ENCODE assay signal across 19 cellular contexts in genomic region chr15:95561463-95561862, GRCh38.
A peak's percentile ranks its signal among the peaks of the same experiment; 100 is the strongest.
DNase-seq lines count a peak whose midpoint lies in the region; ATAC-seq and TF ChIP-seq lines count a peak whose summit lies in the region.
"Had no signal": no experiment of that assay in that cellular context is flagged by ENCODE, and none has a peak within 500 bp of the region (broad histone marks: within the 10 kb centered on the region; RNA-seq: fewer than 3 reads in every experiment).

No MANE protein-coding gene starts in this region.

- POLR2A ChIA-PET in IMR-90 (lab: Charles Lee; ENCODE audit: unreplicated experiment) = interaction anchor here (0.6 kb wide), 1 partner anchor 779 kb away, joined by 13 read pairs; no protein-coding TSS in a partner anchor

- H3K27me3 ChIP-seq in IMR-90 (ENCODE audit: control insufficient read depth, insufficient read depth, low read length) (no peaks in the 10 kb centered on the region), trophoblast cell (ENCODE audit: insufficient read depth, low read length) (no peaks in the 10 kb centered on the region)

- H3K36me3 ChIP-seq in IMR-90 (ENCODE audit: control insufficient read depth, insufficient read depth, low read length) = no peaks in the 10 kb centered on the region
- peaks cover 0 to 2% of the 10 kb centered on the region in 2 experiments for H3K36me3 ChIP-seq in trophoblast cell (ENCODE audit: control insufficient read depth in 1 of 2, insufficient read depth in 2 of 2, low read length in 2 of 2)

- peaks cover 3% of the 10 kb centered on the region; the same call in 1 of the 2 replicates for H3K9me1 ChIP-seq in IMR-90 (ENCODE audit: insufficient read depth, low read length)

- peak overlapping the region; percentile 69 for H2BK12ac ChIP-seq in trophoblast cell (ENCODE audit: low read length)

- H3K4me3 ChIP-seq in IMR-90 (ENCODE audit: insufficient read depth, low read depth, low read length) (no peak overlapping the region), trophoblast cell (ENCODE audit: low read depth, low read length) (no peak overlapping the region)

- intact Hi-C loops in IMR-90 (cut with micrococcal nuclease) = no loop called here

- no peak for TF ChIP-seq RAD21 in IMR-90 (IDR thresholded peaks at IDR 0.05; ENCODE audit: low read length)

- H3K56ac ChIP-seq in IMR-90 (ENCODE audit: extremely low read depth, insufficient read depth, low read length) = no peak overlapping the region

- no peak overlapping the region for H4K12ac ChIP-seq in trophoblast cell (ENCODE audit: low read depth, low read length)

- H3K18ac ChIP-seq in IMR-90 (ENCODE audit: low read depth, low read length) (peak overlapping the region; percentile 19; the same call in 1 of the 2 replicates), trophoblast cell (ENCODE audit: low read length) (no peak overlapping the region)

- dilution Hi-C loops in IMR-90 (cut with HindIII; ENCODE audit: low sequenced_read_pairs, unreplicated experiment) = no loop called here

- no peaks in the 10 kb centered on the region for H3K79me1 ChIP-seq in IMR-90 (ENCODE audit: low read depth in 1 of 2, low read length in 2 of 2)
- H3K79me1 ChIP-seq in trophoblast cell (ENCODE audit: low read length) = peaks cover 22% of the 10 kb centered on the region

- H3K9me3 ChIP-seq in IMR-90 (ENCODE audit: control insufficient read depth, insufficient read depth, low read length) = no peaks in the 10 kb centered on the region
- H3K9me3 ChIP-seq in trophoblast cell (ENCODE audit: insufficient read depth, low read depth, low read length) = no peaks in the 10 kb centered on the region
- H3K9me3 ChIP-seq: SK-N-SH had no signal

- in situ Hi-C loops in IMR-90 (cut with MboI; ENCODE audit: low sequenced_read_pairs) = loop anchor here (25.0 kb wide), 1 partner anchor 776 kb away; the partner anchor contains the start of gene NR2F2

- ATAC-seq in IMR-90 (ENCODE audit: low read depth) = peak; percentile 42
- no peak for ATAC-seq in HG02759 (IDR thresholded peaks at IDR 0.05; ENCODE audit: unreplicated experiment)
- ATAC-seq: PC-3 had no signal

- no peaks in the 10 kb centered on the region for H4K20me1 ChIP-seq in IMR-90 (ENCODE audit: insufficient read depth, low read length)

- TF ChIP-seq POLR2A in IMR-90 (IDR thresholded peaks at IDR 0.05; ENCODE audit: low read depth, low read length) = no peak

- H3K4ac ChIP-seq in IMR-90 (ENCODE audit: low read depth, low read length) (peak overlapping the region; percentile 4; the same call in 1 of the 2 replicates), trophoblast cell (ENCODE audit: low read depth, low read length) (peak overlapping the region; percentile 19)

- H2AFZ ChIP-seq in IMR-90 (replicated peaks; ENCODE audit: low read length, poor library complexity) (no peak overlapping the region), trophoblast cell (ENCODE audit: insufficient read depth, low read length, poor library complexity) (no peak overlapping the region)

- no peak overlapping the region for H2AK9ac ChIP-seq in IMR-90 (replicated peaks; ENCODE audit: low read depth, low read length, poor library complexity)

- no TSS peak for BruUV-seq in IMR-90 (replicated peaks; lab: Mats Ljungman, UMichigan)

- peaks cover 2% of the 10 kb centered on the region for H3K79me2 ChIP-seq in trophoblast cell (ENCODE audit: control insufficient read depth, insufficient read depth, low read length, poor library complexity)

- H3K14ac ChIP-seq in IMR-90 (replicated peaks; ENCODE audit: low read depth, low read length) (no peak overlapping the region), trophoblast cell (ENCODE audit: low read length) (peak overlapping the region; percentile 28)

- TF ChIP-seq CTCF in IMR-90 (conservative IDR thresholded peaks at IDR 0.05; ENCODE audit: low read depth, low read length) = no peak

- H4K5ac ChIP-seq in IMR-90 (ENCODE audit: low read depth, low read length) = peak overlapping the region; percentile 1; the same call in 1 of the 2 replicates

- H3K9ac ChIP-seq in IMR-90 (ENCODE audit: low read depth, low read length) = no peak overlapping the region
- no peak overlapping the region for H3K9ac ChIP-seq in trophoblast cell (ENCODE audit: low read length)
- H3K9ac ChIP-seq: KMS-11, SK-N-SH had no signal

- H3K4me2 ChIP-seq in IMR-90 (ENCODE audit: low read depth, low read length) (no peak overlapping the region), trophoblast cell (ENCODE audit: low read length) (no peak overlapping the region)
- H3K4me2 ChIP-seq: KMS-11, SK-N-SH had no signal

- 33 to 100% methylated on average over 1 of the region's 2 CpGs for WGBS in IMR-90 (ENCODE audit: extremely low coverage in 2 of 2, insufficient read length in 1 of 2), 2 experiments
- 100% methylated on average over 1 of the region's 2 CpGs for WGBS in trophoblast cell (ENCODE audit: extremely low coverage, insufficient coverage, insufficient read length)

- no peak overlapping the region for H3K23ac ChIP-seq in IMR-90 (ENCODE audit: low read depth, low read length)
- no peak overlapping the region for H3K23ac ChIP-seq in trophoblast cell (ENCODE audit: low read length)

- DNase-seq in EH (ENCODE audit: low read depth) (peak; percentile 52), IMR-90 (peak; percentile 55), fibroblast of peridontal ligament (ENCODE audit: extremely low read depth) (peak; percentile 8), trophoblast cell (no peak), middle frontal gyrus (ENCODE audit: extremely low spot score, low spot score) (no peak), HuH-7 (ENCODE audit: low spot score) (no peak), COR-L47 (lab: John Stamatoyannopoulos, UW) (no peak)
- DNase-seq: CD4-positive, alpha-beta T cell; GOT3; NCI-H1417 treated with DMSO at 0.1 percent for 48 hours; NCI-H1930; NCI-H226; NCI-H524 treated with DMSO at 0.1 percent for 48 hours; PC-3; RPMI8226; SHP77 treated with DMSO at 0.1 percent for 48 hours; SK-N-SH had no signal

- 0 out of 3 replicates have a peak overlapping the region, but pooled peaks have one; percentile 16 for H2BK15ac ChIP-seq in IMR-90 (ENCODE audit: low read depth, low read length)

- H3K4me1 ChIP-seq in IMR-90 (ENCODE audit: control insufficient read depth, insufficient read depth, low read length) (peaks cover 13% of the 10 kb centered on the region), trophoblast cell (ENCODE audit: control insufficient read depth in 1 of 2, insufficient read depth in 2 of 2, low read length in 2 of 2) (peaks cover 7 to 12% of the 10 kb centered on the region in 2 experiments)

- peak overlapping the region; percentile 5; the same call in 1 of the 2 replicates for H2AK5ac ChIP-seq in IMR-90 (ENCODE audit: low read depth, low read length)
- no peak overlapping the region for H2AK5ac ChIP-seq in trophoblast cell (ENCODE audit: low read length)

- peak overlapping the region in 1 of 2 experiments; percentile 1; a peak in 1 of 4 replicates for H4K8ac ChIP-seq in IMR-90 (ENCODE audit: low read depth in 2 of 2, low read length in 2 of 2)
- no peak overlapping the region for H4K8ac ChIP-seq in trophoblast cell (ENCODE audit: low read depth, low read length)

- H3K27ac ChIP-seq in IMR-90 (ENCODE audit: insufficient read depth, low read length) = no peak overlapping the region
- H3K27ac ChIP-seq in trophoblast cell (ENCODE audit: low read depth, low read length) = no peak overlapping the region
- H3K27ac ChIP-seq: KMS-11 had no signal

- H4K91ac ChIP-seq in IMR-90 (ENCODE audit: insufficient read depth, low read depth, low read length) (no peak overlapping the region), trophoblast cell (ENCODE audit: low read depth, low read length) (no peak overlapping the region)

- H2BK120ac ChIP-seq in IMR-90 (ENCODE audit: low read depth, low read length) (peak overlapping the region; percentile 5; the same call in 1 of the 2 replicates), trophoblast cell (ENCODE audit: insufficient read depth, low read length, poor library complexity) (no peak overlapping the region)

- peak overlapping the region; percentile 22; the same call in 1 of the 2 replicates for H2BK20ac ChIP-seq in IMR-90 (ENCODE audit: low read depth, low read length)

- H2BK5ac ChIP-seq in IMR-90 (ENCODE audit: low read depth, low read length, poor library complexity, severe bottlenecking) (peak overlapping the region; percentile 72), trophoblast cell (ENCODE audit: low read depth, low read length, poor library complexity) (peak overlapping the region; percentile 16)

- CTCF ChIA-PET in IMR-90 (lab: Yijun Ruan, JAX) = interaction anchor here (1.6 kb wide), 1 partner anchor 30 kb away, joined by 5 read pairs; no protein-coding TSS in a partner anchor

TF ChIP-seq in IMR-90, 13 proteins besides CTCF, POLR2A, EP300 and RAD21:
- TF ChIP-seq MAZ (IDR thresholded peaks at IDR 0.05; ENCODE audit: borderline replicate concordance, low read depth, low read length) = no peak
- no peak for TF ChIP-seq RCOR1 (IDR thresholded peaks at IDR 0.05; ENCODE audit: insufficient replicate concordance, low read length)
- no peak for TF ChIP-seq NFE2L2 (IDR thresholded peaks at IDR 0.05; ENCODE audit: low read depth, low read length)
- TF ChIP-seq ELK1 (IDR thresholded peaks at IDR 0.05; ENCODE audit: borderline replicate concordance, low read depth, low read length) = no peak
- TF ChIP-seq CEBPB (IDR thresholded peaks at IDR 0.05; ENCODE audit: low read depth, low read length) = no peak

Comparison
In these comparisons a context has a peak if more than half of its experiments do, and no peak if none do; other contexts are left out.
1. DNase-seq: peak in EH (single experiment), IMR-90 (single experiment) and fibroblast of peridontal ligament (single experiment); none in trophoblast cell (0 of 2), middle frontal gyrus (single experiment), HuH-7 (single experiment) and COR-L47 (single experiment).